17 cellular contexts compared by ENCODE assay signal in the genomic region with DNA sequence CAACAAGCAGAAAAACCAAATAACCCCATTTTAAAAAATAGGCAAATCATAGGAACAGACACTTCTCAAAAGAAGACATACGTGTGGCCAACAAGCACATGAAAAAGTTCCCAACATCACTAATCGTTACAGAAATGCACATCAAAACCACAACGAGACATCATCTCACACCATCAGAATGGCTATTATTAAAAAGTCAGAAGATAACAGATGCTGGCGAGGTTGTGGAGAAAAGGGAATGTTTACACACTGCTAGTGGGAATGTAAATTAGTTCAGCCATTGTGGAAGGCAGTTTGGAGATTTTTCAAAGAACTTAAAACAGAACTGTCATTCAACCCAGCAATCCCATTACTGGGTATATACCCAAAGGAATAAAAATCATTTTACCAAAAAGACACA.
DNase-seq lines count a peak whose midpoint lies in the region; ATAC-seq and TF ChIP-seq lines count a peak whose summit lies in the region.
"Had no signal": no experiment of that assay in that cellular context is flagged by ENCODE, and none has a peak within 500 bp of the region (broad histone marks: within the 10 kb centered on the region; RNA-seq: fewer than 3 reads in every experiment).

No MANE protein-coding gene starts in this region.

- no peaks in the 10 kb centered on the region for H3K9me3 ChIP-seq in osteoblast (ENCODE audit: low read depth, low read length)
- H3K9me3 ChIP-seq: BE2C, HAP-1 had no signal

- peaks cover 55% of the 10 kb centered on the region for H3K79me2 ChIP-seq in osteoblast (ENCODE audit: insufficient read depth, low read length)

- no peak overlapping the region for H2AFZ ChIP-seq in osteoblast (ENCODE audit: low read length)

- no peak overlapping the region for H3K4me3 ChIP-seq in brain microvascular endothelial cell (ENCODE audit: low read depth, low read length)
- no peak overlapping the region for H3K4me3 ChIP-seq in osteoblast (ENCODE audit: insufficient read depth, low read length)
- H3K4me3 ChIP-seq: HAP-1 had no signal

- H4K20me1 ChIP-seq in osteoblast (ENCODE audit: insufficient read depth, low read length) = no peaks in the 10 kb centered on the region

- H3K27me3 ChIP-seq in brain microvascular endothelial cell (replicated peaks) (no peaks in the 10 kb centered on the region), osteoblast (ENCODE audit: insufficient read depth, low read length) (no peaks in the 10 kb centered on the region)
- H3K27me3 ChIP-seq: BE2C had no signal

- H3K27ac ChIP-seq in brain microvascular endothelial cell = peak overlapping the region; percentile 30
- peak overlapping the region; percentile 92 for H3K27ac ChIP-seq in osteoblast (ENCODE audit: low read depth, low read length)

- H3K36me3 ChIP-seq in brain microvascular endothelial cell (replicated peaks) (no peaks in the 10 kb centered on the region), osteoblast (ENCODE audit: insufficient read depth, low read length) (no peaks in the 10 kb centered on the region)
- H3K36me3 ChIP-seq: BE2C, HAP-1 had no signal

- DNase-seq in NCI-H226 = peak; percentile 7
- DNase-seq in brain microvascular endothelial cell = peak; percentile 57
- no peak for DNase-seq in osteoblast (ENCODE audit: insufficient read length, low spot score, missing footprints)
- DNase-seq in left lobe of liver (ENCODE audit: low spot score) = no peak
- DNase-seq in retina = no peak
- no peak for DNase-seq in GF-D8 (lab: John Stamatoyannopoulos, UW)
- DNase-seq: ACHN; BE2C; C1 segment of cervical spinal cord; CD4-positive, CD25-positive, alpha-beta regulatory T cell; CD8-positive, alpha-beta memory T cell; COR-L47; DMS 273 treated with DMSO at 0.1 percent for 48 hours; DMS53; GDM1 had no signal

- ATAC-seq in HG02623 (IDR thresholded peaks at IDR 0.05; ENCODE audit: unreplicated experiment) (no peak), left lobe of liver (no peak)

- in situ Hi-C loops in brain microvascular endothelial cell (cut with HindIII; ENCODE audit: low pct_ligation_motif_present, low sequenced_read_pairs) = no loop called here

- H3K4me2 ChIP-seq in osteoblast (ENCODE audit: insufficient read depth, low read length) = no peak overlapping the region

- TF ChIP-seq CTCF in brain microvascular endothelial cell (IDR thresholded peaks at IDR 0.05; ENCODE audit: low read depth, low read length, missing control alignments) = no peak
- TF ChIP-seq CTCF in osteoblast (IDR thresholded peaks at IDR 0.05; ENCODE audit: extremely low read depth, low read depth, low read length) = no peak

- H3K4me1 ChIP-seq in osteoblast (ENCODE audit: insufficient read depth, low read length) = peaks cover 30% of the 10 kb centered on the region
- H3K4me1 ChIP-seq: HAP-1 had no signal

Comparison
In these comparisons a context has a peak if more than half of its experiments do, and no peak if none do; other contexts are left out.
1. DNase-seq: peak in NCI-H226 (single experiment) and brain microvascular endothelial cell (single experiment); none in osteoblast (single experiment), left lobe of liver (single experiment), retina (single experiment) and GF-D8 (single experiment).